Comparison of ENCODE assay signal across 22 cellular contexts in the genomic region with DNA sequence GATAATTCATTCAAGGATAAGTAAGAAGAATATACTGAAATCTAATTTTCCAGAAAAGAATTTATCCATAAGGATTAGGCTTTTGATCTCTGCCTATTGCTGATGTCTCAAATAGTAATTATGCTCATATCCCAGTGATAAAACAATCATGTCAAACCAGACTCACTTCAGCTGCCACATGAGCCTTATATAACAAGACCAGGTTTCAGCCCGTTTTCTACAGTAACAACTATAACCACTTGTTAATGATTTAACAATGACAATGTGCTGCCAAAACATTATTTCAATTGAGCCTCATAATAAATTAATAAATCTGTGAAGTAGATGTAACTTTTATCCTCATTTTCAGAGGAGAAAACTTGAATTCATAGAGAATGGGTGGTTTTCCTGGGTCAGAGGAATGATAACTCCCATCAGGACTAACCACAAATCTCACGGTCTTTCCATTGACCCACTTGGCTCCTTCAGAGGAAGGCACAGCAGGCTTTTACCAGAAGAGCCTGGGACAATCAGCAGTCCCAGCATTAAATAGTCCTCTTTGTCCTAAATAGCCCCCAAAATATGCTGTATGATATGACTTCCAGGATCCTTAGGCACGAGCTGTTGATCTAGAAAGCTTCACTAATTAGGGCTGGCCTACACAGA. TPM values are rescaled to one million over a fixed set of nuclear protein-coding genes. Genes with fewer than 3 reads are reported as not detected.
DNase-seq lines count a peak whose midpoint lies in the region; ATAC-seq, FAIRE-seq and TF ChIP-seq lines count a peak whose summit lies in the region.
"Had no signal": no experiment of that assay in that cellular context is flagged by ENCODE, and none has a peak within 500 bp of the region (broad histone marks: within the 10 kb centered on the region; RNA-seq: fewer than 3 reads in every experiment).

No MANE protein-coding gene starts in this region.

- H3K4me2 ChIP-seq in GM23338, result no peak overlapping the region

- 34 to 40% methylated on average over 3 of the region's 3 CpGs for WGBS in body of pancreas, 2 donors
- WGBS in pancreas, 2 donors, result 36 to 40% methylated on average over 3 of the region's 3 CpGs

- DNase-seq in H54 (ENCODE audit: insufficient read length, low spot score) (no peak), body of pancreas (no peak), kidney (no peak), pancreas (no peak), MV-4-11 (lab: John Stamatoyannopoulos, UW) (no peak), GM23338 (ENCODE audit: low spot score) (no peak)
- no peak for DNase-seq in effector CD8-positive, alpha-beta T cell (lab: John Stamatoyannopoulos, UW)
- no peak for DNase-seq in activated CD4-positive, alpha-beta T cell treated with anti-CD3 and anti-CD28 coated beads, Interleukin-2, amount 10 ng/mL, durations not matched to agents 7 days and 5 days
- DNase-seq: BE2C; CD4-positive, CD25-positive, alpha-beta regulatory T cell; CD8-positive, alpha-beta memory T cell; COR-L47; DMS 273 treated with DMSO at 0.1 percent for 48 hours; DMS53; DND-41; EL; GOT3; H9 had no signal

- H3K36me3 ChIP-seq in body of pancreas (replicated peaks in 1 of 2; ENCODE audit: insufficient read depth in 1 of 2, low read depth in 2 of 2) (no peaks in the 10 kb centered on the region), kidney (ENCODE audit: control insufficient read depth in 1 of 2, insufficient read depth in 2 of 2, low read length in 2 of 2) (no peaks in the 10 kb centered on the region), pancreas (peaks cover 0 to 7% (median 0%) of the 10 kb centered on the region in 3 donors), GM23338 (ENCODE audit: insufficient read depth) (peaks cover 10% of the 10 kb centered on the region)
- H3K36me3 ChIP-seq: BE2C had no signal

- TF ChIP-seq POLR2A in H54 (IDR thresholded peaks at IDR 0.05; ENCODE audit: low read depth, low read length) (no peak), body of pancreas (IDR thresholded peaks at IDR 0.05) (no peak)

- POLR2A ChIA-PET in activated CD4-positive, alpha-beta T cell treated with anti-CD3 and anti-CD28 coated beads, Interleukin-2, amount 10 ng/mL, durations not matched to agents 7 days and 5 days (lab: Charles Lee), result no interaction called here

- FAIRE-seq in H54 (lab: Jason Lieb, UNC) (peak; percentile 43), kidney (lab: Jason Lieb, UNC) (peak; percentile 35), pancreas (lab: Jason Lieb, UNC) (no peak)
- FAIRE-seq: G401.6, GM12892, GM18507 had no signal

- H3F3A ChIP-seq in GM23338 (replicated peaks; ENCODE audit: low read depth), result no peaks in the 10 kb centered on the region

- intact Hi-C loops in body of pancreas (cut with DNase I), result no loop called here
- intact Hi-C loops in kidney (cut with DNase I), result no loop called here
- intact Hi-C loops in pancreas (cut with DNase I), result no loop called here

- H4K20me1 ChIP-seq in GM23338 (replicated peaks; ENCODE audit: insufficient read depth), result no peaks in the 10 kb centered on the region; the same call in 1 of the 2 replicates

- H3K79me2 ChIP-seq in GM23338 (replicated peaks; ENCODE audit: insufficient read depth), result no peaks in the 10 kb centered on the region

- H3K9me3 ChIP-seq in body of pancreas (no peaks in the 10 kb centered on the region), kidney (ENCODE audit: control insufficient read depth in 1 of 2, low read length in 2 of 2) (no peaks in the 10 kb centered on the region), pancreas (no peaks in the 10 kb centered on the region)
- H3K9me3 ChIP-seq: BE2C had no signal

- H3K9me2 ChIP-seq in GM23338 (ENCODE audit: insufficient read depth), result no peaks in the 10 kb centered on the region

- no peak for TF ChIP-seq CTCF in body of pancreas (IDR thresholded peaks at IDR 0.05)
- TF ChIP-seq CTCF in kidney (IDR thresholded peaks at IDR 0.05; ENCODE audit: borderline replicate concordance, extremely low read depth, insufficient read depth), result no peak
- no peak for TF ChIP-seq CTCF in pancreas (IDR thresholded peaks at IDR 0.05)
- no peak for TF ChIP-seq CTCF in GM23338 (conservative IDR thresholded peaks at IDR 0.05; ENCODE audit: low read depth in 2 of 2)

- H3K4me3 Mint-ChIP-seq in GM23338, result no peak overlapping the region
- no peak overlapping the region for H3K4me3 Mint-ChIP-seq in activated CD4-positive, alpha-beta T cell treated with anti-CD3 and anti-CD28 coated beads, Interleukin-2, amount 10 ng/mL, durations not matched to agents 7 days and 5 days
- H3K4me3 Mint-ChIP-seq: CD4-positive, CD25-positive, alpha-beta regulatory T cell; CD8-positive, alpha-beta memory T cell; H9 had no signal

- no peaks in the 10 kb centered on the region for H3K9me3 Mint-ChIP-seq in GM23338
- H3K9me3 Mint-ChIP-seq in activated CD4-positive, alpha-beta T cell treated with anti-CD3 and anti-CD28 coated beads, Interleukin-2, amount 10 ng/mL, durations not matched to agents 7 days and 5 days, result no peaks in the 10 kb centered on the region
- H3K9me3 Mint-ChIP-seq: CD4-positive, CD25-positive, alpha-beta regulatory T cell; CD8-positive, alpha-beta memory T cell; H9 had no signal

- H3K27ac ChIP-seq in body of pancreas, result peak overlapping the region; percentile 43 to 61 (median 52)
- no peak overlapping the region for H3K27ac ChIP-seq in kidney (ENCODE audit: low read depth in 2 of 2, low read length in 2 of 2)
- peak overlapping the region; percentile 18 to 62 (median 44) for H3K27ac ChIP-seq in pancreas
- H3K27ac ChIP-seq in GM23338 (ENCODE audit: low read depth), result no peak overlapping the region

- no peak overlapping the region for H3K9ac ChIP-seq in kidney (ENCODE audit: low read length in 2 of 2)

- peaks cover 1% of the 10 kb centered on the region; the same call in 1 of the 3 replicates for H3K4me1 Mint-ChIP-seq in GM23338
- H3K4me1 Mint-ChIP-seq in activated CD4-positive, alpha-beta T cell treated with anti-CD3 and anti-CD28 coated beads, Interleukin-2, amount 10 ng/mL, durations not matched to agents 7 days and 5 days, result peaks cover 9% of the 10 kb centered on the region

- peaks cover 40% of the 10 kb centered on the region for H3K4me1 ChIP-seq in body of pancreas
- peaks cover 5 to 6% of the 10 kb centered on the region in 2 donors for H3K4me1 ChIP-seq in kidney (ENCODE audit: control insufficient read depth in 1 of 2, insufficient read depth in 1 of 2, low read depth in 1 of 2, low read length in 2 of 2)
- peaks cover 19 to 25% (median 25%) of the 10 kb centered on the region in 3 donors for H3K4me1 ChIP-seq in pancreas
- no peaks in the 10 kb centered on the region for H3K4me1 ChIP-seq in GM23338 (ENCODE audit: insufficient read depth)
- H3K4me1 ChIP-seq: BE2C had no signal

- no peak overlapping the region for H3K4me3 ChIP-seq in body of pancreas
- H3K4me3 ChIP-seq in kidney (ENCODE audit: low read length in 2 of 2), result no peak overlapping the region
- no peak overlapping the region for H3K4me3 ChIP-seq in pancreas
- H3K4me3 ChIP-seq in GM23338, result no peak overlapping the region

- CTCF ChIA-PET in activated CD4-positive, alpha-beta T cell treated with anti-CD3 and anti-CD28 coated beads, Interleukin-2, amount 10 ng/mL, durations not matched to agents 7 days and 5 days (lab: Charles Lee), result no interaction called here

- peak; percentile 54 for ATAC-seq in body of pancreas
- peak; percentile 46 to 75 (median 66) for ATAC-seq in pancreas
- ATAC-seq in GM23338, result no peak

- no peaks in the 10 kb centered on the region; the same call in 2 of the 3 replicates for H3K36me3 Mint-ChIP-seq in GM23338 (ENCODE audit: low read depth)
- H3K36me3 Mint-ChIP-seq in activated CD4-positive, alpha-beta T cell treated with anti-CD3 and anti-CD28 coated beads, Interleukin-2, amount 10 ng/mL, durations not matched to agents 7 days and 5 days (ENCODE audit: low read depth), result peaks cover 54% of the 10 kb centered on the region

- no peak overlapping the region for H2AFZ ChIP-seq in GM23338

- H3K27me3 ChIP-seq in body of pancreas, result no peaks in the 10 kb centered on the region
- no peaks in the 10 kb centered on the region for H3K27me3 ChIP-seq in pancreas
- no peaks in the 10 kb centered on the region for H3K27me3 ChIP-seq in GM23338 (ENCODE audit: insufficient read depth)
- H3K27me3 ChIP-seq: BE2C had no signal

- no peak overlapping the region for H3K27ac Mint-ChIP-seq in GM23338
- H3K27ac Mint-ChIP-seq in activated CD4-positive, alpha-beta T cell treated with anti-CD3 and anti-CD28 coated beads, Interleukin-2, amount 10 ng/mL, durations not matched to agents 7 days and 5 days, result no peak overlapping the region
- H3K27ac Mint-ChIP-seq: H9 had no signal

- H3K27me3 Mint-ChIP-seq in GM23338 (ENCODE audit: insufficient read depth, low read depth, poor library complexity), result no peaks in the 10 kb centered on the region
- no peaks in the 10 kb centered on the region for H3K27me3 Mint-ChIP-seq in activated CD4-positive, alpha-beta T cell treated with anti-CD3 and anti-CD28 coated beads, Interleukin-2, amount 10 ng/mL, durations not matched to agents 7 days and 5 days
- H3K27me3 Mint-ChIP-seq: CD4-positive, CD25-positive, alpha-beta regulatory T cell; CD8-positive, alpha-beta memory T cell had no signal

TF ChIP-seq in GM23338, 12 proteins besides CTCF, POLR2A, EP300 and RAD21:
- TF ChIP-seq STAT1 (IDR thresholded peaks at IDR 0.05; ENCODE audit: unreplicated experiment) (no peak), ZNF114 (CRISPR knock-in tag; IDR thresholded peaks at IDR 0.05) (no peak), NANOG (IDR thresholded peaks at IDR 0.05; ENCODE audit: borderline replicate concordance) (no peak)
TF ChIP-seq in GM23338: peak in this region for 0.

RNA-seq across cellular contexts. Expression of gene SLIT1, which starts 42.5 kb away (rescaled TPM):
- under 1 TPM; 0.78 to 0.99 TPM for total RNA-seq in body of pancreas
- 0.35 TPM for total RNA-seq in kidney
- polyA plus RNA-seq in kidney (ENCODE audit: insufficient read depth, low read depth, low replicate concordance), result 0.06 TPM
- 1 to 10 TPM in 3 of 6 donors, under 1 TPM in 3; 0.23 to 1.3 (median 0.84) TPM for total RNA-seq in pancreas
- 1 to 10 TPM in 1 of 2 donors, under 1 TPM in 1; 0.57 to 2.8 TPM for polyA plus RNA-seq in pancreas
- total RNA-seq in GM23338 (2014; rRNA removed; shearing (Covaris generic)), result 1.7 and 2.0 TPM in 2 replicates
- 0.37 and 0.76 TPM in 2 replicates for polyA plus RNA-seq in GM23338 (2016; fragmentation: Nextera tagmentation; extraction: Ambion mirVana)
- total RNA-seq in activated CD4-positive, alpha-beta T cell treated with anti-CD3 and anti-CD28 coated beads, Interleukin-2, amount 10 ng/mL, durations not matched to agents 7 days and 5 days, result 1 to 10 TPM; 1.2 to 1.6 TPM
- total RNA-seq: A172 had no signal
- polyA plus RNA-seq: CD4-positive, CD25-positive, alpha-beta regulatory T cell had no signal

Comparison
In these comparisons a context has a peak if more than half of its experiments do, and no peak if none do; other contexts are left out.
1. H3K27ac ChIP-seq: peak in body of pancreas (4 of 4) and pancreas (4 of 4); none in kidney (0 of 2) and GM23338 (single experiment).